16 cellular contexts compared by ENCODE assay signal in genomic region chr12:104535383-104535782, GRCh38.
DNase-seq lines count a peak whose midpoint lies in the region; ATAC-seq lines count a peak whose summit lies in the region.
"Had no signal": no experiment of that assay in that cellular context is flagged by ENCODE, and none has a peak within 500 bp of the region (broad histone marks: within the 10 kb centered on the region; RNA-seq: fewer than 3 reads in every experiment).

No MANE protein-coding gene starts in this region.

- H3K36me3 Mint-ChIP-seq in T-helper 17 cell (ENCODE audit: low read depth) = no peaks in the 10 kb centered on the region

- DNase-seq in GM03348 (ENCODE audit: low spot score) (peak; percentile 68), T-helper 17 cell (no peak), fibroblast of peridontal ligament (ENCODE audit: extremely low read depth) (peak; percentile 70), renal cortical epithelial cell (ENCODE audit: low read depth) (peak; percentile 28), NCI-H1048 (lab: John Stamatoyannopoulos, UW) (no peak), mesenteric fat pad (ENCODE audit: low spot score) (no peak), T-helper 1 cell (no peak)
- DNase-seq: activated CD4-positive, alpha-beta T cell treated with anti-CD3 and anti-CD28 coated beads, Interleukin-2, amount 50 U/mL, for 1 hour; dorsolateral prefrontal cortex; glutamatergic neuron; left ventricle myocardium superior; NCI-H1417 treated with DMSO at 0.1 percent for 48 hours; NCI-H774; PC-9; stimulated activated CD4-positive, alpha-beta T cell treated with anti-CD3 and anti-CD28 coated beads, Interleukin-2, amount 100 ng/mL, for 24 hours had no signal

- H3K27ac Mint-ChIP-seq in T-helper 17 cell = peak overlapping the region; percentile 12
- H3K27ac Mint-ChIP-seq: activated naive CD4-positive, alpha-beta T cell treated with anti-CD3 and anti-CD28 coated beads, Interleukin-2, amount 50 U/mL, for 72 hours had no signal

- H3K9me3 ChIP-seq in T-helper 17 cell (ENCODE audit: control insufficient read depth, low read length, poor library complexity, severe bottlenecking) = no peaks in the 10 kb centered on the region

- peaks cover 54% of the 10 kb centered on the region for H3K4me1 Mint-ChIP-seq in T-helper 17 cell

- no peak for ATAC-seq in T-helper 17 cell
- ATAC-seq: activated naive CD4-positive, alpha-beta T cell treated with anti-CD3 and anti-CD28 coated beads, Interleukin-2, amount 50 U/mL, for 72 hours; left ventricle myocardium superior had no signal

- H3K4me3 Mint-ChIP-seq in T-helper 17 cell = no peak overlapping the region

- no peaks in the 10 kb centered on the region for H3K27me3 Mint-ChIP-seq in T-helper 17 cell

Comparison
In these comparisons a context has a peak if more than half of its experiments do, and no peak if none do; other contexts are left out.
1. DNase-seq: peak in GM03348 (single experiment), fibroblast of peridontal ligament (single experiment) and renal cortical epithelial cell (single experiment); none in T-helper 17 cell (0 of 3), NCI-H1048 (single experiment), mesenteric fat pad (single experiment) and T-helper 1 cell (0 of 5).